Comparison of ENCODE assay signal across 8 cellular contexts in the genomic region with DNA sequence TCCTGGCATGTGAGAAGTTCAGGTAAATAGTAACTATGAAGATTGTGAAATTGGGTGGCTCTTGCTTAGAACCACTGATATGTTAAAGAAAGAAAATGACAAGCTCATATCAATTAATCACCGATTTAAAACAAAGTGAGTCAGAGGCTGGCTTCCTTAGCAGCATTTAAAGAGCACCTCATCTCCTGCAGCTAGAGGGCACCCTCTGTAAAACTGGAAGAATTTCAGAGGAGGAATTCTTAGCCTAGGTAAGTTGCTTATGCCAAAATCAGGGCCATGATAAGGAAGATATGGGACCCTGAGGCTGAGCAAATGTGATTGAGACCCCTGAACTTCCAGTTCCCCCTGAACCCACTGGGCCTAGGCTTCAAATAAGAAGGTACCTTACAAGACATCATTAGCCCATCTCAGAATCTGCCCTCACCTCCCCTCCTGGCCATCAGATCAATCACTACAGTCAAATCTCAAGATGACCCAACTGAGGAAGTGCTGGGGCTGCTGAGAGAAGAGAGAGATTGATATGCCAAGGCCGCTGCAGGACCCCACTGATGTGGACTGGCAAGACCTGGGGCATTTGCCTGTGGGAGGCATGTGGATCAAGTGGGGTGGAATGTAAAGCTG. TPM values are rescaled to one million over a fixed set of nuclear protein-coding genes. Genes with fewer than 3 reads are reported as not detected.
DNase-seq lines count a peak whose midpoint lies in the region; ATAC-seq and TF ChIP-seq lines count a peak whose summit lies in the region.

No MANE protein-coding gene starts in this region.

- H3K4me1 ChIP-seq in OCI-LY7 (ENCODE audit: insufficient read depth, low read length, poor library complexity, severe bottlenecking) (peaks cover 6% of the 10 kb centered on the region), right lobe of liver (peaks cover 0 to 7% (median 0%) of the 10 kb centered on the region in 4 donors)

- H4K20me1 ChIP-seq in OCI-LY7 (ENCODE audit: insufficient read depth, low read length): no peaks in the 10 kb centered on the region

- H3K9me3 ChIP-seq in OCI-LY7 (ENCODE audit: low read length) (no peaks in the 10 kb centered on the region), right lobe of liver (no peaks in the 10 kb centered on the region)

- 25% methylated on average over 2 of the region's 2 CpGs for WGBS in right lobe of liver (ENCODE audit: insufficient coverage, low coverage, low lambda C conversion rate, missing lambda C conversion rate)

- H2AFZ ChIP-seq in OCI-LY7 (ENCODE audit: low read length): peak overlapping the region; percentile 67

- H3K4me2 ChIP-seq in OCI-LY7 (ENCODE audit: low read length): no peak overlapping the region

- H3K27me3 Mint-ChIP-seq in glutamatergic neuron (ENCODE audit: unreplicated experiment): no peaks in the 10 kb centered on the region

- H3K9me2 ChIP-seq in OCI-LY7 (ENCODE audit: insufficient read depth, low read length): no peaks in the 10 kb centered on the region

- H3K36me3 Mint-ChIP-seq in glutamatergic neuron (ENCODE audit: unreplicated experiment): no peaks in the 10 kb centered on the region

- no peaks in the 10 kb centered on the region for H3K27me3 ChIP-seq in right lobe of liver

- no peak overlapping the region for H3K27ac Mint-ChIP-seq in glutamatergic neuron (ENCODE audit: unreplicated experiment)

- TF ChIP-seq POLR2A in right lobe of liver (IDR thresholded peaks at IDR 0.05): no peak

- TF ChIP-seq CTCF in OCI-LY7 (conservative IDR thresholded peaks at IDR 0.05; ENCODE audit: low read length) (peak; percentile 91), astrocyte of the cerebellum (IDR thresholded peaks at IDR 0.05; ENCODE audit: low read depth, low read length, missing control alignments) (peak; percentile 39), right lobe of liver (IDR thresholded peaks at IDR 0.05) (peak; percentile 63 to 72 (median 68)), glutamatergic neuron (IDR thresholded peaks at IDR 0.05; ENCODE audit: partially characterized antibody, unreplicated experiment) (no peak)

- POLR2A ChIA-PET in OCI-LY7 (lab: Charles Lee): interaction anchor here (0.6 to 1.3 kb wide), 7 partner anchors 9 to 527 kb away, joined by 3 to 5 read pairs (median 4); no protein-coding TSS in a partner anchor

- BruUV-seq in OCI-LY7 (replicated peaks; lab: Mats Ljungman, UMichigan): no TSS peak

- DNase-seq in activated gamma-delta T cell treated with Interleukin-2 at 50 U/mL for 16 hours: peak; percentile 42
- no peak for DNase-seq in activated gamma-delta T cell (lab: John Stamatoyannopoulos, UW)
- peak; percentile 67 for DNase-seq in OCI-LY7 (ENCODE audit: low spot score)
- DNase-seq in astrocyte of the cerebellum (ENCODE audit: low read depth): no peak
- DNase-seq in right lobe of liver: no peak
- DNase-seq in glutamatergic neuron: no peak

- H3K4me3 ChIP-seq in OCI-LY7 (ENCODE audit: low read depth, low read length, poor library complexity, severe bottlenecking) (no peak overlapping the region), astrocyte of the cerebellum (ENCODE audit: low read depth, low read length) (no peak overlapping the region), right lobe of liver (no peak overlapping the region)

- no peaks in the 10 kb centered on the region for H3K79me2 ChIP-seq in OCI-LY7 (ENCODE audit: insufficient read depth, low read depth, low read length)

- H3K4me3 Mint-ChIP-seq in glutamatergic neuron (ENCODE audit: unreplicated experiment): no peak overlapping the region

- H3K27ac ChIP-seq in OCI-LY7 (ENCODE audit: low read depth, low read length, poor library complexity, severe bottlenecking) (no peak overlapping the region), right lobe of liver (no peak overlapping the region)

- H3K36me3 ChIP-seq in OCI-LY7 (ENCODE audit: insufficient read depth, low read length) (no peaks in the 10 kb centered on the region), right lobe of liver (no peaks in the 10 kb centered on the region)

- in situ Hi-C loops in astrocyte of the cerebellum (cut with HindIII; ENCODE audit: low sequenced_read_pairs): no loop called here

- H3K4me1 Mint-ChIP-seq in glutamatergic neuron (ENCODE audit: low read depth, unreplicated experiment): peaks cover 2% of the 10 kb centered on the region

- peak; percentile 67 to 83 (median 76) for ATAC-seq in right lobe of liver
- no peak for ATAC-seq in HG02610 (IDR thresholded peaks at IDR 0.05; ENCODE audit: unreplicated experiment)
- no peak for ATAC-seq in GM21447 (IDR thresholded peaks at IDR 0.05; ENCODE audit: unreplicated experiment)

- intact Hi-C loops in OCI-LY7 (cut with micrococcal nuclease; ENCODE audit: unreplicated experiment): loop anchor here (1.0 to 5.0 kb wide), 2 partner anchors 57 to 191 kb away; no protein-coding TSS in a partner anchor
- intact Hi-C loops in right lobe of liver (cut with DNase I): loop anchor here (5.0 to 10.0 kb wide), 2 partner anchors 56 to 151 kb away; no protein-coding TSS in a partner anchor

- H3K9me3 Mint-ChIP-seq in glutamatergic neuron (ENCODE audit: unreplicated experiment): no peaks in the 10 kb centered on the region

- CTCF ChIA-PET in OCI-LY7 (lab: Charles Lee; ENCODE audit: unreplicated experiment): interaction anchor here (0.6 to 1.7 kb wide), 8 partner anchors 9 to 97 kb away, joined by 3 to 10 read pairs (median 4); no protein-coding TSS in a partner anchor

RNA-seq across cellular contexts. Expression of gene CD3E, which starts 8.6 kb away (rescaled TPM):
- total RNA-seq in OCI-LY7 (2014; rRNA removed; shearing (Covaris generic)): not detected in 2 replicates
- total RNA-seq in OCI-LY7 (2022) (1.7 and 2.0 TPM in 2 replicates), right lobe of liver (1 to 10 TPM in 2 of 6 experiments, under 1 TPM in 4; 0.55 to 1.5 (median 0.90) TPM), glutamatergic neuron (ENCODE audit: unreplicated experiment) (not detected)

RNA-seq across cellular contexts. Expression of gene MPZL2, which starts 31.8 kb away (rescaled TPM):
- not detected in 2 replicates for total RNA-seq in OCI-LY7 (2014; rRNA removed; shearing (Covaris generic))
- total RNA-seq in OCI-LY7 (2022): not detected in 2 replicates
- total RNA-seq in right lobe of liver: 10 to 100 TPM; 13.0 to 32.4 (median 21.2) TPM
- total RNA-seq in glutamatergic neuron (ENCODE audit: unreplicated experiment): not detected

RNA-seq across cellular contexts. Expression of gene MPZL3, which starts 43.8 kb away (rescaled TPM):
- 1.9 and 2.2 TPM in 2 replicates for total RNA-seq in OCI-LY7 (2014; rRNA removed; shearing (Covaris generic))
- total RNA-seq in OCI-LY7 (2022) (5.8 and 6.9 TPM in 2 replicates), right lobe of liver (1 to 10 TPM; 2.7 to 9.3 (median 6.8) TPM), glutamatergic neuron (ENCODE audit: unreplicated experiment) (0.54 TPM)

RNA-seq across cellular contexts. Expression of gene CD3D, which starts 46.6 kb away (rescaled TPM):
- total RNA-seq in OCI-LY7 (2014; rRNA removed; shearing (Covaris generic)): not detected in 2 replicates
- total RNA-seq in OCI-LY7 (2022): not detected in 2 replicates
- total RNA-seq in right lobe of liver: under 1 TPM in 4 of 6 experiments, not detected in 2; 0.64 to 0.98 (median 0.89) TPM
- not detected for total RNA-seq in glutamatergic neuron (ENCODE audit: unreplicated experiment)

RNA-seq across cellular contexts. Expression of gene CD3G, which starts 48.2 kb away (rescaled TPM):
- not detected in 2 replicates for total RNA-seq in OCI-LY7 (2014; rRNA removed; shearing (Covaris generic))
- total RNA-seq in OCI-LY7 (2022) (not detected in 2 replicates), right lobe of liver (1 to 10 TPM in 1 of 6 experiments, under 1 TPM in 5; 0.27 to 1.7 (median 0.36) TPM), glutamatergic neuron (ENCODE audit: unreplicated experiment) (0.39 TPM)

Comparison
In these comparisons a context has a peak if more than half of its experiments do, and no peak if none do; other contexts are left out.
1. DNase-seq: peak in activated gamma-delta T cell treated with Interleukin-2 at 50 U/mL for 16 hours (single experiment) and OCI-LY7 (single experiment); none in activated gamma-delta T cell (single experiment), astrocyte of the cerebellum (single experiment), right lobe of liver (0 of 3) and glutamatergic neuron (single experiment).
2. ATAC-seq: peak in right lobe of liver (4 of 4); none in HG02610 (single experiment) and GM21447 (single experiment).
3. RNA of gene MPZL2, which starts 31.8 kb away (total RNA-seq): 13.0 to 32.4 TPM in right lobe of liver; not detected in glutamatergic neuron (single experiment) and not detected in OCI-LY7; every median in the first group is over 10 times any median in the second.